22 cellular contexts compared by ENCODE assay signal in genomic region chr3:192284443-192285072, GRCh38.
"Had no signal": no experiment of that assay in that cellular context is flagged by ENCODE, and none has a peak within 500 bp of the region (broad histone marks: within the 10 kb centered on the region; RNA-seq: fewer than 3 reads in every experiment).

No MANE protein-coding gene starts in this region.

- H3K4me1 ChIP-seq: spleen, upper lobe of left lung had no signal

- H3K36me3 ChIP-seq: spleen, thoracic aorta, upper lobe of left lung had no signal

- DNase-seq: activated B cell treated with CpG ODN at 0.5 μM for 24 hours; activated CD4-positive, alpha-beta memory T cell treated with anti-CD3 and anti-CD28 coated beads for 36 hours; activated CD4-positive, alpha-beta T cell treated with anti-CD3 and anti-CD28 coated beads for 36 hours; activated naive CD4-positive, alpha-beta T cell treated with Interleukin-2 at 50 U/mL for 16 hours; activated naive CD8-positive, alpha-beta T cell treated with anti-CD3 and anti-CD28 coated beads for 36 hours; activated T-cell treated with anti-CD3 and anti-CD28 coated beads, Interleukin-2, amount 50 U/mL, for 48 hours; amniotic stem cell; effector CD4-positive, alpha-beta T cell; hypothalamus; mucosa of descending colon; naive B cell; occipital lobe; posterior cingulate gyrus; retina; spleen; stimulated activated CD4-positive, alpha-beta T cell treated with anti-CD3 and anti-CD28 coated beads, Interleukin-4, amount 100 ng/mL, for 1 hour; stimulated activated naive CD4-positive, alpha-beta T cell treated with Interleukin-2 at 50 U/mL for 16 hours; T1000; upper lobe of left lung had no signal

- H3K27ac ChIP-seq: spleen, thoracic aorta, upper lobe of left lung had no signal

- H3K9me3 ChIP-seq: mucosa of descending colon, spleen, thoracic aorta, upper lobe of left lung had no signal

- H3K27me3 ChIP-seq: spleen, upper lobe of left lung had no signal

- FAIRE-seq: endometrium, frontal cortex had no signal

- ATAC-seq: activated CD4-positive, alpha-beta T cell treated with anti-CD3 and anti-CD28 coated beads for 36 hours; mucosa of descending colon had no signal

- H3K4me3 ChIP-seq: mucosa of descending colon, spleen, thoracic aorta, upper lobe of left lung had no signal
